In the genomic region with DNA sequence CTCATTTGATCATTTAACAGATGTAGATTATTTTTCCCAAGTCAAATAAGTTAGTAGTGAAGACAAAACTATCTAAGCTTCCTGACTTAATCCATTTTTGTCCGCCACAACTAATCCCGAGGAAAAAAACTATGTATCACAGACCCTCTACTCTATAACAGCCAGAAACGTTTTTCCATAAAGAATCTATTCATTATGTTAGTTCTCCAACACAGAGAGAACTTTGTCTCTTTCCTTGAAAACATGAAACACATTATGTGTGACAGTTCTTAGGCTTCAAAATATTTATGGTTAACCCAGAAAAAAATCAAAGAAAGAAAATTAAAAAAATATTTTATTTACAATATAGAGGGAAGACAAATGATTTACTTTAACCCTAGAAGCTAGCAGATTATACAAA, we compare ENCODE assay signal across 33 cellular contexts.
"Had no signal": no experiment of that assay in that cellular context is flagged by ENCODE, and none has a peak within 500 bp of the region (broad histone marks: within the 10 kb centered on the region; RNA-seq: fewer than 3 reads in every experiment).

No MANE protein-coding gene starts in this region.

- H3K4me3 ChIP-seq: cardiac muscle cell, Peyer's patch had no signal

- H3K27me3 ChIP-seq: cardiac muscle cell, Peyer's patch had no signal

- H3K4me1 ChIP-seq: Peyer's patch had no signal

- H3K27ac ChIP-seq: cardiac muscle cell, KMS-11, Peyer's patch, RWPE1 had no signal

- H3K9ac ChIP-seq: KMS-11, SK-N-SH had no signal

- H3K9me3 ChIP-seq: Peyer's patch had no signal

- DNase-seq: activated CD4-positive, alpha-beta T cell treated with anti-CD3 and anti-CD28 coated beads, Interleukin-2, amount 10 ng/mL, durations not matched to agents 24 days and 14 days; activated CD4-positive, alpha-beta T cell treated with anti-CD3 and anti-CD28 coated beads, Interleukin-2, amount 50 U/mL, for 4 hours; activated CD8-positive, alpha-beta T cell treated with anti-CD3 and anti-CD28 coated beads for 36 hours; activated effector memory CD4-positive, alpha-beta T cell treated with anti-CD3 and anti-CD28 coated beads, Interleukin-2, amount 50 U/mL, for 16 hours; activated naive CD4-positive, alpha-beta T cell; activated naive CD4-positive, alpha-beta T cell treated with anti-CD3 and anti-CD28 coated beads, Interleukin-2, amount 50 U/mL, for 16 hours; activated naive CD8-positive, alpha-beta T cell treated with anti-CD3 and anti-CD28 coated beads for 36 hours; activated T-cell treated with anti-CD3 and anti-CD28 coated beads, Interleukin-2, amount 50 U/mL, for 1 hour; activated T-cell treated with anti-CD3 and anti-CD28 coated beads, Interleukin-2, amount 50 U/mL, for 72 hours; amniotic stem cell; aorta; MM.1S; MV-4-11; NCI-H1092 treated with DMSO at 0.1 percent for 48 hours; NCI-H1417; NCI-H146; NCI-H187; NCI-H2029 treated with DMSO at 0.1 percent for 48 hours; NCI-H2107; NCI-H2171; NCI-H446; NCI-H510A treated with DMSO at 0.1 percent for 48 hours; NCI-H526 treated with DMSO at 0.1 percent for 48 hours; NCI-H774; NK-92 treated with Interleukin-12 subunit alpha and Interleukin-12 subunit beta, amount 100 ng/mL, for 24 hours; PC-3; Peyer's patch; SK-N-SH had no signal

- ATAC-seq: activated CD8-positive, alpha-beta T cell treated with anti-CD3 and anti-CD28 coated beads for 36 hours; activated T-cell treated with anti-CD3 and anti-CD28 coated beads, Interleukin-2, amount 50 U/mL, for 72 hours; activated T-helper 17 cell treated with anti-CD3 and anti-CD28 coated beads, Interleukin-2, amount 50 U/mL, for 72 hours; PC-3; Right ventricle myocardium inferior had no signal
